18 cellular contexts compared by ENCODE assay signal in the genomic region with DNA sequence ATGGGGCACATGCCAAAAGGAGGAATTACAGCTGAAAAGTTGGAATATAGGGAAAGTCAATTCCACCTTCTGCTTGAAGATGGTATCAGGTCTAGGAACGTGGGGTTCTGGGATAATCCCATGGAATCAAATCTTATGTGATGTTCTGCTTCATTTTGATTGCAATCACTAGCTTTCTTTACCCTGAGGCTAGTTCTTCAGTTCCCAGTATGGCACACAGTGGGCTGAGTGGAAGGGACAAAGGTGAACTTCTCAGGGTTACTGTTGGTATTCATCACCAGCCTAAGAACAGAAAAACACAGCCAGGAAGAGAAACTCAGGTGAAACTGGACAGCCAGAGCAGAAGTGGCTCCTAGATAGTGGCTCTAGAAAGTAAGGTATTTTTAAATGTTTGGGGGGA.
A peak's percentile ranks its signal among the peaks of the same experiment; 100 is the strongest.
DNase-seq lines count a peak whose midpoint lies in the region; ATAC-seq and TF ChIP-seq lines count a peak whose summit lies in the region.
"Had no signal": no experiment of that assay in that cellular context is flagged by ENCODE, and none has a peak within 500 bp of the region (broad histone marks: within the 10 kb centered on the region; RNA-seq: fewer than 3 reads in every experiment).

No MANE protein-coding gene starts in this region.

- no peak for TF ChIP-seq POLR2A in stomach (IDR thresholded peaks at IDR 0.05)

- no peaks in the 10 kb centered on the region for H3K36me3 Mint-ChIP-seq in activated naive CD4-positive, alpha-beta T cell treated with anti-CD3 and anti-CD28 coated beads, Interleukin-2, amount 50 U/mL, for 24 hours
- no peaks in the 10 kb centered on the region for H3K36me3 Mint-ChIP-seq in activated naive CD4-positive, alpha-beta T cell treated with anti-CD3 and anti-CD28 coated beads for 36 hours (ENCODE audit: low read depth)
- H3K36me3 Mint-ChIP-seq: neural progenitor cell had no signal

- H3K4me1 Mint-ChIP-seq in activated naive CD4-positive, alpha-beta T cell treated with anti-CD3 and anti-CD28 coated beads, Interleukin-2, amount 50 U/mL, for 24 hours = peaks cover 19% of the 10 kb centered on the region
- H3K4me1 Mint-ChIP-seq in activated naive CD4-positive, alpha-beta T cell treated with anti-CD3 and anti-CD28 coated beads for 36 hours (ENCODE audit: low read depth) = peaks cover 9% of the 10 kb centered on the region

- POLR2A ChIA-PET in PC-3 (lab: Charles Lee; ENCODE audit: unreplicated experiment) = interaction anchor here (0.5 kb wide), 1 partner anchor 43 kb away, joined by 3 read pairs; no protein-coding TSS in a partner anchor

- H3K4me3 Mint-ChIP-seq in activated naive CD4-positive, alpha-beta T cell treated with anti-CD3 and anti-CD28 coated beads, Interleukin-2, amount 50 U/mL, for 24 hours = no peak overlapping the region
- H3K4me3 Mint-ChIP-seq in activated naive CD4-positive, alpha-beta T cell treated with anti-CD3 and anti-CD28 coated beads for 36 hours = no peak overlapping the region
- H3K4me3 Mint-ChIP-seq: neural progenitor cell had no signal

- CTCF ChIA-PET in activated naive CD4-positive, alpha-beta T cell treated with anti-CD3 and anti-CD28 coated beads for 36 hours (lab: Charles Lee) = interaction anchor here (0.6 kb wide), 1 partner anchor 10 kb away, joined by 3 read pairs; no protein-coding TSS in a partner anchor
- CTCF ChIA-PET in PC-3 (lab: Charles Lee) = no interaction called here

- H3K79me2 ChIP-seq in PC-3 (ENCODE audit: low read length) = no peaks in the 10 kb centered on the region
- no peaks in the 10 kb centered on the region for H3K79me2 ChIP-seq in fibroblast of lung (ENCODE audit: control insufficient read depth, insufficient read depth, low read length)

- H3K9ac ChIP-seq in PC-3 (ENCODE audit: low read length) = peak overlapping the region; percentile 36
- no peak overlapping the region for H3K9ac ChIP-seq in fibroblast of lung (ENCODE audit: insufficient read depth, low read length)
- H3K9ac ChIP-seq: neural progenitor cell had no signal

- H3K27ac Mint-ChIP-seq in activated naive CD4-positive, alpha-beta T cell treated with anti-CD3 and anti-CD28 coated beads, Interleukin-2, amount 50 U/mL, for 24 hours = peak overlapping the region; percentile 14
- no peak overlapping the region for H3K27ac Mint-ChIP-seq in activated naive CD4-positive, alpha-beta T cell treated with anti-CD3 and anti-CD28 coated beads for 36 hours
- H3K27ac Mint-ChIP-seq: neural progenitor cell had no signal

- H3K4me1 ChIP-seq in PC-3 (ENCODE audit: insufficient read depth, low read length) (peaks cover 44% of the 10 kb centered on the region), fibroblast of lung (ENCODE audit: control insufficient read depth, extremely low read depth, insufficient read depth, low read length) (peaks cover 28% of the 10 kb centered on the region), stomach (peaks cover 6 to 32% (median 9%) of the 10 kb centered on the region in 4 donors), aorta (ENCODE audit: control insufficient read depth in 1 of 2, insufficient read depth in 2 of 2, low read length in 2 of 2) (peaks cover 3 to 4% of the 10 kb centered on the region in 2 donors), left lung (peaks cover 3 to 20% of the 10 kb centered on the region in 2 donors)
- H3K4me1 ChIP-seq: body of pancreas, neural progenitor cell had no signal

- H3K36me3 ChIP-seq in PC-3 (ENCODE audit: low read depth, low read length) = no peaks in the 10 kb centered on the region
- H3K36me3 ChIP-seq in fibroblast of lung (ENCODE audit: control insufficient read depth, insufficient read depth, low read length) = no peaks in the 10 kb centered on the region
- H3K36me3 ChIP-seq in stomach = no peaks in the 10 kb centered on the region
- no peaks in the 10 kb centered on the region for H3K36me3 ChIP-seq in aorta (ENCODE audit: control insufficient read depth in 1 of 2, insufficient read depth in 2 of 2, low read length in 1 of 2)
- no peaks in the 10 kb centered on the region for H3K36me3 ChIP-seq in left lung
- H3K36me3 ChIP-seq: neural progenitor cell had no signal

- 79 to 95% (median 92%) methylated on average over 1 of the region's 1 CpG for WGBS in stomach, 5 donors
- 89 to 92% methylated on average over 1 of the region's 1 CpG for WGBS in aorta, 2 donors

- DNase-seq in activated naive CD4-positive, alpha-beta T cell treated with anti-CD3 and anti-CD28 coated beads for 36 hours = no peak
- peak; percentile 61 for DNase-seq in PC-3
- DNase-seq in fibroblast of lung (ENCODE audit: low read depth in 2 of 2) = no peak
- DNase-seq in stomach = no peak
- no peak for DNase-seq in aorta
- DNase-seq in midbrain (lab: John Stamatoyannopoulos, UW) = no peak
- DNase-seq in left lung = no peak
- DNase-seq: activated CD4-positive, CD25-positive, alpha-beta regulatory T cell treated with anti-CD3 and anti-CD28 coated beads, Interleukin-2, amount 50 U/mL, for 72 hours; body of pancreas; cortex of kidney; erythroblast; NCI-H187 treated with DMSO at 0.1 percent for 48 hours; retina; SHP77 treated with DMSO at 0.1 percent for 48 hours; stimulated activated CD4-positive, alpha-beta T cell treated with anti-CD3 and anti-CD28 coated beads, Interleukin-15, amount 100 ng/mL, for 24 hours; stimulated activated naive CD4-positive, alpha-beta T cell treated with Interleukin-2 at 50 U/mL for 16 hours had no signal

- no peaks in the 10 kb centered on the region; the same call in 1 of the 2 replicates for H3K9me2 ChIP-seq in PC-3 (replicated peaks; ENCODE audit: low read length)

- ATAC-seq in PC-3 (no peak), aorta (ENCODE audit: low FRiP score) (no peak), left lung (no peak)

- 0 out of 2 replicates have a peak overlapping the region, but pooled peaks have one; percentile 4 for H2AFZ ChIP-seq in PC-3 (ENCODE audit: low read length)
- H2AFZ ChIP-seq in fibroblast of lung (ENCODE audit: low read length) = no peak overlapping the region
- H2AFZ ChIP-seq: neural progenitor cell had no signal

- H3K27me3 ChIP-seq in PC-3 (ENCODE audit: low read length) (no peaks in the 10 kb centered on the region), fibroblast of lung (ENCODE audit: control insufficient read depth, insufficient read depth, low read length) (no peaks in the 10 kb centered on the region), stomach (no peaks in the 10 kb centered on the region), aorta (ENCODE audit: control insufficient read depth in 1 of 2, insufficient read depth in 2 of 2, low read length in 1 of 2) (no peaks in the 10 kb centered on the region), left lung (no peaks in the 10 kb centered on the region)
- H3K27me3 ChIP-seq: body of pancreas, neural progenitor cell had no signal

- H4K20me1 ChIP-seq in PC-3 (ENCODE audit: low read length) = no peaks in the 10 kb centered on the region
- no peaks in the 10 kb centered on the region for H4K20me1 ChIP-seq in fibroblast of lung (ENCODE audit: control insufficient read depth, extremely low read depth, insufficient read depth, low read length)

- intact Hi-C loops in activated naive CD4-positive, alpha-beta T cell treated with anti-CD3 and anti-CD28 coated beads for 36 hours (cut with micrococcal nuclease) = no loop called here
- intact Hi-C loops in PC-3 (cut with micrococcal nuclease) = no loop called here
- intact Hi-C loops in stomach (cut with DNase I; ENCODE audit: low total_unique reads) = no loop called here
- intact Hi-C loops in aorta (cut with DNase I) = loop anchor here in 1 of 2 donors (5.0 to 10.0 kb wide), 2 partner anchors 39 to 262 kb away; no protein-coding TSS in a partner anchor
- intact Hi-C loops in left lung (cut with DNase I) = no loop called here

- H3K9me3 ChIP-seq in PC-3 (ENCODE audit: low read length) (no peaks in the 10 kb centered on the region), fibroblast of lung (ENCODE audit: control insufficient read depth, insufficient read depth, low read depth, low read length) (no peaks in the 10 kb centered on the region), stomach (no peaks in the 10 kb centered on the region), aorta (ENCODE audit: control insufficient read depth, low read length) (no peaks in the 10 kb centered on the region), left lung (no peaks in the 10 kb centered on the region)
- H3K9me3 ChIP-seq: body of pancreas had no signal

- H3K4me2 ChIP-seq in PC-3 (ENCODE audit: low read length) (peak overlapping the region; percentile 11), fibroblast of lung (ENCODE audit: extremely low read depth, insufficient read depth, low read length) (no peak overlapping the region)
- H3K4me2 ChIP-seq: neural progenitor cell had no signal

- no peaks in the 10 kb centered on the region for H3K27me3 Mint-ChIP-seq in activated naive CD4-positive, alpha-beta T cell treated with anti-CD3 and anti-CD28 coated beads, Interleukin-2, amount 50 U/mL, for 24 hours
- no peaks in the 10 kb centered on the region for H3K27me3 Mint-ChIP-seq in activated naive CD4-positive, alpha-beta T cell treated with anti-CD3 and anti-CD28 coated beads for 36 hours (ENCODE audit: low read depth)

- peaks cover 8% of the 10 kb centered on the region for H3F3A ChIP-seq in PC-3 (ENCODE audit: low read length, unreplicated experiment)

- no peak for TF ChIP-seq CTCF in PC-3 (conservative IDR thresholded peaks at IDR 0.05; ENCODE audit: low read depth, low read length)
- no peak for TF ChIP-seq CTCF in fibroblast of lung (conservative IDR thresholded peaks at IDR 0.05 in 1 of 2, IDR thresholded peaks at IDR 0.05 in 1 of 2; ENCODE audit: low read depth in 1 of 2, low read length in 2 of 2)
- TF ChIP-seq CTCF in stomach (IDR thresholded peaks at IDR 0.05) = no peak
- no peak for TF ChIP-seq CTCF in left lung (IDR thresholded peaks at IDR 0.05)

- no TSS peak for BruUV-seq in PC-3 (replicated peaks; lab: Mats Ljungman, UMichigan)

- no peaks in the 10 kb centered on the region for H3K9me3 Mint-ChIP-seq in activated naive CD4-positive, alpha-beta T cell treated with anti-CD3 and anti-CD28 coated beads, Interleukin-2, amount 50 U/mL, for 24 hours
- H3K9me3 Mint-ChIP-seq in activated naive CD4-positive, alpha-beta T cell treated with anti-CD3 and anti-CD28 coated beads for 36 hours = no peaks in the 10 kb centered on the region
- H3K9me3 Mint-ChIP-seq: neural progenitor cell had no signal

- no peak for TF ChIP-seq EP300 in stomach (IDR thresholded peaks at IDR 0.05)

- H3K4me3 ChIP-seq in PC-3 (ENCODE audit: low read length) (no peak overlapping the region), fibroblast of lung (replicated peaks in 1 of 4; ENCODE audit: control extremely low read depth in 1 of 4, insufficient read depth in 1 of 4, low read depth in 3 of 4, low read length in 4 of 4) (no peak overlapping the region), stomach (no peak overlapping the region), aorta (ENCODE audit: low read length in 2 of 2) (no peak overlapping the region), left lung (no peak overlapping the region)
- H3K4me3 ChIP-seq: body of pancreas, neural progenitor cell had no signal

- H3K27ac ChIP-seq in PC-3 (ENCODE audit: low read length) (peak overlapping the region; percentile 70), fibroblast of lung (ENCODE audit: insufficient read depth, low read length) (peak overlapping the region; percentile 53), stomach (peak overlapping the region in 3 of 5 donors; percentile 42 to 76 (median 64)), aorta (ENCODE audit: low read depth in 1 of 2, low read length in 2 of 2) (no peak overlapping the region), left lung (peak overlapping the region in 1 of 2 donors; percentile 59)
- H3K27ac ChIP-seq: neural progenitor cell had no signal

Comparison
In these comparisons a context has a peak if more than half of its experiments do, and no peak if none do; other contexts are left out.
1. H3K27ac ChIP-seq: peak in PC-3 (single experiment), fibroblast of lung (single experiment) and stomach (3 of 5); none in aorta (0 of 2).